ENCODE assay signal across 24 cellular contexts in genomic region chr11:14855890-14856289, GRCh38. TPM values are rescaled to one million over a fixed set of nuclear protein-coding genes. Genes with fewer than 3 reads are reported as not detected.
DNase-seq lines count a peak whose midpoint lies in the region; ATAC-seq and TF ChIP-seq lines count a peak whose summit lies in the region.
"Had no signal": no experiment of that assay in that cellular context is flagged by ENCODE, and none has a peak within 500 bp of the region (broad histone marks: within the 10 kb centered on the region; RNA-seq: fewer than 3 reads in every experiment).

No MANE protein-coding gene starts in this region.

- no peaks in the 10 kb centered on the region for H3K27me3 Mint-ChIP-seq in activated naive CD8-positive, alpha-beta T cell
- H3K27me3 Mint-ChIP-seq in activated naive CD8-positive, alpha-beta T cell treated with anti-CD3 and anti-CD28 coated beads, Interleukin-2, amount 50 U/mL, for 24 hours, result no peaks in the 10 kb centered on the region
- H3K27me3 Mint-ChIP-seq in T-cell, result no peaks in the 10 kb centered on the region
- H3K27me3 Mint-ChIP-seq in endodermal cell (ENCODE audit: insufficient read depth), result no peaks in the 10 kb centered on the region
- peaks cover 22% of the 10 kb centered on the region for H3K27me3 Mint-ChIP-seq in MCF 10A (ENCODE audit: insufficient read depth, unreplicated experiment)

- no peak for ATAC-seq in activated naive CD8-positive, alpha-beta T cell treated with anti-CD3 and anti-CD28 coated beads, Interleukin-2, amount 50 U/mL, for 24 hours
- no peak for ATAC-seq in T-cell (replicated peaks in 1 of 4)
- ATAC-seq in left lung, result no peak
- ATAC-seq: A549, Right ventricle myocardium inferior, SK-N-SH treated with all-trans-retinoic acid at 6 μM for 48 hours had no signal

- peaks cover 49% of the 10 kb centered on the region for H3K4me1 Mint-ChIP-seq in activated naive CD8-positive, alpha-beta T cell (ENCODE audit: low read depth)
- H3K4me1 Mint-ChIP-seq in activated naive CD8-positive, alpha-beta T cell treated with anti-CD3 and anti-CD28 coated beads, Interleukin-2, amount 50 U/mL, for 24 hours, result peaks cover 17% of the 10 kb centered on the region
- H3K4me1 Mint-ChIP-seq in T-cell (peaks cover 21 to 30% (median 28%) of the 10 kb centered on the region in 3 donors), endodermal cell (no peaks in the 10 kb centered on the region), MCF 10A (ENCODE audit: insufficient read depth, unreplicated experiment) (peaks cover 10% of the 10 kb centered on the region)

- peaks cover 14% of the 10 kb centered on the region for H3K9me3 ChIP-seq in endodermal cell (ENCODE audit: control insufficient read depth, low read length)
- H3K9me3 ChIP-seq in left lung, result no peaks in the 10 kb centered on the region
- H3K9me3 ChIP-seq: A549; BLaER1 treated with 17β-estradiol and CSF1 and Interleukin-3, amounts not matched to agents 10 nM and 100 nM; SJCRH30 had no signal

- DNase-seq in activated naive CD8-positive, alpha-beta T cell treated with anti-CD3 and anti-CD28 coated beads, Interleukin-2, amount 50 U/mL, for 24 hours, result no peak
- DNase-seq in T-cell (no peak), endodermal cell (peak; percentile 42), left lung (no peak), MCF 10A (ENCODE audit: unreplicated experiment) (no peak), HK-2 (ENCODE audit: unreplicated experiment) (no peak)
- DNase-seq: AML-193; GM23248; H7; Karpas-422; NCI-H1092 treated with DMSO at 0.1 percent for 48 hours; NCI-H146; NCI-H1930; NCI-H446 treated with DMSO at 0.1 percent for 48 hours; NCI-H526; NCI-H82; NK-92 treated with Interleukin-12 subunit alpha and Interleukin-12 subunit beta, amount 100 ng/mL, for 24 hours; PC-9; SJCRH30 had no signal

- peaks cover 36% of the 10 kb centered on the region for H3K36me3 Mint-ChIP-seq in activated naive CD8-positive, alpha-beta T cell
- peaks cover 51% of the 10 kb centered on the region for H3K36me3 Mint-ChIP-seq in activated naive CD8-positive, alpha-beta T cell treated with anti-CD3 and anti-CD28 coated beads, Interleukin-2, amount 50 U/mL, for 24 hours (ENCODE audit: low read depth)
- H3K36me3 Mint-ChIP-seq in T-cell (peaks cover 70% of the 10 kb centered on the region), endodermal cell (ENCODE audit: low read depth) (no peaks in the 10 kb centered on the region), MCF 10A (ENCODE audit: insufficient read depth, unreplicated experiment) (no peaks in the 10 kb centered on the region)

- POLR2A ChIA-PET in T-cell (lab: Charles Lee), result no interaction called here
- POLR2A ChIA-PET in MCF 10A (lab: Yijun Ruan, JAX), result interaction anchor here (0.7 kb wide), 1 partner anchor 36 kb away, joined by 3 read pairs; the partner anchor contains the start of gene CYP2R1

- intact Hi-C loops in left lung (cut with DNase I) (no loop called here), MCF 10A (cut with micrococcal nuclease) (no loop called here)

- no TSS peak for BruUV-seq in MCF 10A (replicated peaks; lab: Mats Ljungman, UMichigan)

- H3K27ac ChIP-seq in endodermal cell (ENCODE audit: low read depth, low read length), result no peak overlapping the region
- H3K27ac ChIP-seq in left lung, result no peak overlapping the region
- H3K27ac ChIP-seq: A549; BLaER1 treated with 17β-estradiol and CSF1 and Interleukin-3, amounts not matched to agents 10 nM and 100 nM; GM23248; PC-9; SJCRH30 had no signal

- H3K4me1 ChIP-seq in endodermal cell (ENCODE audit: control insufficient read depth, insufficient read depth, low read length) (no peaks in the 10 kb centered on the region), left lung (no peaks in the 10 kb centered on the region)
- H3K4me1 ChIP-seq: A549; BLaER1 treated with 17β-estradiol and CSF1 and Interleukin-3, amounts not matched to agents 10 nM and 100 nM; SJCRH30 had no signal

- H3K9me3 Mint-ChIP-seq in activated naive CD8-positive, alpha-beta T cell (ENCODE audit: low read depth), result peaks cover 4% of the 10 kb centered on the region
- peaks cover 10% of the 10 kb centered on the region for H3K9me3 Mint-ChIP-seq in activated naive CD8-positive, alpha-beta T cell treated with anti-CD3 and anti-CD28 coated beads, Interleukin-2, amount 50 U/mL, for 24 hours
- no peaks in the 10 kb centered on the region for H3K9me3 Mint-ChIP-seq in T-cell
- peaks cover 11% of the 10 kb centered on the region for H3K9me3 Mint-ChIP-seq in endodermal cell
- no peaks in the 10 kb centered on the region for H3K9me3 Mint-ChIP-seq in MCF 10A (ENCODE audit: unreplicated experiment)

- H3K27ac Mint-ChIP-seq in activated naive CD8-positive, alpha-beta T cell, result peak overlapping the region; percentile 75
- no peak overlapping the region for H3K27ac Mint-ChIP-seq in activated naive CD8-positive, alpha-beta T cell treated with anti-CD3 and anti-CD28 coated beads, Interleukin-2, amount 50 U/mL, for 24 hours
- H3K27ac Mint-ChIP-seq in T-cell (peak overlapping the region; percentile 36 to 74), endodermal cell (no peak overlapping the region), MCF 10A (ENCODE audit: low read depth, unreplicated experiment) (no peak overlapping the region)

- no peak for TF ChIP-seq CTCF in endodermal cell (conservative IDR thresholded peaks at IDR 0.05)
- no peak for TF ChIP-seq CTCF in left lung (IDR thresholded peaks at IDR 0.05)
- TF ChIP-seq CTCF in MCF 10A (IDR thresholded peaks at IDR 0.05; ENCODE audit: unreplicated experiment), result no peak

- no peak overlapping the region for H3K4me3 Mint-ChIP-seq in activated naive CD8-positive, alpha-beta T cell
- H3K4me3 Mint-ChIP-seq in activated naive CD8-positive, alpha-beta T cell treated with anti-CD3 and anti-CD28 coated beads, Interleukin-2, amount 50 U/mL, for 24 hours, result no peak overlapping the region
- H3K4me3 Mint-ChIP-seq in T-cell, result no peak overlapping the region
- no peak overlapping the region for H3K4me3 Mint-ChIP-seq in endodermal cell
- H3K4me3 Mint-ChIP-seq in MCF 10A (ENCODE audit: unreplicated experiment), result no peak overlapping the region

- WGBS in endodermal cell (ENCODE audit: insufficient coverage in 1 of 2, insufficient read length in 1 of 2), 2 experiments, result no CpG with 5 or more reads among the region's 1 CpG

- H3K36me3 ChIP-seq in endodermal cell (ENCODE audit: control insufficient read depth, insufficient read depth, low read length), result no peaks in the 10 kb centered on the region
- H3K36me3 ChIP-seq in left lung, result no peaks in the 10 kb centered on the region

- CTCF ChIA-PET in T-cell (lab: Charles Lee), result no interaction called here
- CTCF ChIA-PET in MCF 10A (lab: Yijun Ruan, JAX), result interaction anchor here (0.7 kb wide), 1 partner anchor 342 kb away, joined by 3 read pairs; no protein-coding TSS in a partner anchor

- H3K27me3 ChIP-seq in endodermal cell (ENCODE audit: control insufficient read depth, insufficient read depth, low read length, poor library complexity, severe bottlenecking) (no peaks in the 10 kb centered on the region), left lung (no peaks in the 10 kb centered on the region)
- H3K27me3 ChIP-seq: BLaER1 treated with 17β-estradiol and CSF1 and Interleukin-3, amounts not matched to agents 10 nM and 100 nM; SJCRH30 had no signal

- H3K4me3 ChIP-seq in endodermal cell (ENCODE audit: low read length), result peak overlapping the region; percentile 38
- no peak overlapping the region for H3K4me3 ChIP-seq in left lung
- H3K4me3 ChIP-seq: A549; BLaER1 treated with 17β-estradiol and CSF1 and Interleukin-3, amounts not matched to agents 10 nM and 100 nM; GM23248; PC-9; SJCRH30 had no signal

- H3K9ac ChIP-seq in endodermal cell (ENCODE audit: extremely low read depth, low read length, poor library complexity, severe bottlenecking), result no peak overlapping the region
- H3K9ac ChIP-seq: BLaER1 treated with 17β-estradiol and CSF1 and Interleukin-3, amounts not matched to agents 10 nM and 100 nM; GM23248 had no signal

RNA-seq across cellular contexts. Expression of gene CYP2R1, which starts 36.1 kb away (rescaled TPM):
- total RNA-seq in T-cell, result 10 to 100 TPM; 17.9 to 23.3 (median 19.1) TPM
- total RNA-seq in endodermal cell, result 10 to 100 TPM; 10.4 to 12.4 TPM
- polyA plus RNA-seq in endodermal cell (2013, experiment 1 of 2), result 19.4 TPM
- polyA plus RNA-seq in endodermal cell (2013, experiment 2 of 2), result 19.8 TPM
- 10 to 100 TPM; 11.5 to 13.3 TPM for total RNA-seq in left lung
- 20.5 and 22.0 TPM in 2 replicates for total RNA-seq in MCF 10A (2022)

Comparison
In these comparisons a context has a peak if more than half of its experiments do, and no peak if none do; other contexts are left out.
1. H3K27ac Mint-ChIP-seq: peak in activated naive CD8-positive, alpha-beta T cell (single experiment) and T-cell (2 of 2); none in activated naive CD8-positive, alpha-beta T cell treated with anti-CD3 and anti-CD28 coated beads, Interleukin-2, amount 50 U/mL, for 24 hours (single experiment), endodermal cell (single experiment) and MCF 10A (single experiment).